In the genomic region with DNA sequence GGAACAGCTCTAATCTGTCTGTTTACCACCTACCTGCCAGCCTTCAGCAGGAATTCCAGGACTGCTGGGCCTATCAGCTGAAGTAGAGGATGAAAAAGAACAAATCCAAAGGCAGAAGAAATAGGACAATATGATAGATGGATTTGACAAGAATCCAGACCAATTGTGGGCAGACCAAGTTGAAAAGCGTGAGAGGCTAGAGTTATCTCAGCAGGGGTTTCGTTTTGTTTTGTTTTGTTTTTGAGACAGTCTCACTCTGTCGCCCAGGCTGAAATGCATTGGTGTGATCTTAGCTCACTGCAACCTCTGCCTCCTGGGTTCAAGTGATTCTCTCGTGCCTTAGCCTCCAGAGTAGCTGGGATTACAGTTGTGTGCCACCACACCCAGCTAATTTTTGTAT, we compare ENCODE assay signal across 18 cellular contexts.
DNase-seq lines count a peak whose midpoint lies in the region; ATAC-seq and TF ChIP-seq lines count a peak whose summit lies in the region.
"Had no signal": no experiment of that assay in that cellular context is flagged by ENCODE, and none has a peak within 500 bp of the region (broad histone marks: within the 10 kb centered on the region; RNA-seq: fewer than 3 reads in every experiment).

No MANE protein-coding gene starts in this region.

- H3K27ac Mint-ChIP-seq in natural killer cell treated with Interleukin-12 subunit alpha and Interleukin-12 subunit beta and Interleukin-15 and Interleukin-18, amount 100 ng/mL, for 72 hours = no peak overlapping the region
- H3K27ac Mint-ChIP-seq in natural killer cell = no peak overlapping the region
- no peak overlapping the region for H3K27ac Mint-ChIP-seq in CD8-positive, alpha-beta T cell
- H3K27ac Mint-ChIP-seq: IgD-negative memory B cell; stimulated activated naive CD8-positive, alpha-beta T cell treated with anti-CD3 and anti-CD28 coated beads, Interleukin-15, Interleukin-2, amounts not matched to agents 100 ng/mL and 50 ng/mL, for 24 hours had no signal

- peaks cover 0 to 2% of the 10 kb centered on the region in 2 donors for H3K27me3 Mint-ChIP-seq in natural killer cell treated with Interleukin-12 subunit alpha and Interleukin-12 subunit beta and Interleukin-15 and Interleukin-18, amount 100 ng/mL, for 72 hours
- peaks cover 0 to 3% of the 10 kb centered on the region in 2 donors for H3K27me3 Mint-ChIP-seq in natural killer cell (ENCODE audit: low read depth in 2 of 2)
- no peaks in the 10 kb centered on the region for H3K27me3 Mint-ChIP-seq in CD8-positive, alpha-beta T cell (ENCODE audit: low read depth)
- H3K27me3 Mint-ChIP-seq: IgD-negative memory B cell; stimulated activated naive CD8-positive, alpha-beta T cell treated with anti-CD3 and anti-CD28 coated beads, Interleukin-15, Interleukin-2, amounts not matched to agents 100 ng/mL and 50 ng/mL, for 24 hours had no signal

- TF ChIP-seq POLR2A in right lobe of liver (IDR thresholded peaks at IDR 0.05) (no peak), uterus (IDR thresholded peaks at IDR 0.05) (no peak)

- H3K4me1 ChIP-seq in right lobe of liver = peaks cover 0 to under 1% (median 0%) of the 10 kb centered on the region in 4 donors
- H3K4me1 ChIP-seq in uterus = no peaks in the 10 kb centered on the region
- H3K4me1 ChIP-seq in CD8-positive, alpha-beta T cell (ENCODE audit: insufficient read depth, low read length) = no peaks in the 10 kb centered on the region

- H3K27me3 ChIP-seq in right lobe of liver (no peaks in the 10 kb centered on the region), uterus (no peaks in the 10 kb centered on the region)
- no peaks in the 10 kb centered on the region for H3K27me3 ChIP-seq in CD8-positive, alpha-beta T cell (ENCODE audit: insufficient read depth, low read length)

- H3K4me1 Mint-ChIP-seq in natural killer cell treated with Interleukin-12 subunit alpha and Interleukin-12 subunit beta and Interleukin-15 and Interleukin-18, amount 100 ng/mL, for 72 hours (ENCODE audit: low read depth in 2 of 2) = peaks cover 0 to 17% of the 10 kb centered on the region in 2 donors
- H3K4me1 Mint-ChIP-seq in natural killer cell = no peaks in the 10 kb centered on the region
- H3K4me1 Mint-ChIP-seq in CD8-positive, alpha-beta T cell (ENCODE audit: low read depth) = peaks cover 7% of the 10 kb centered on the region

- H3K27ac ChIP-seq in right lobe of liver = no peak overlapping the region
- no peak overlapping the region for H3K27ac ChIP-seq in uterus
- no peak overlapping the region for H3K27ac ChIP-seq in CD8-positive, alpha-beta T cell (ENCODE audit: low read depth, low read length)
- H3K27ac ChIP-seq: RWPE1 had no signal

- POLR2A ChIA-PET in CD8-positive, alpha-beta T cell (lab: Charles Lee) = no interaction called here

- H3K9me3 ChIP-seq in right lobe of liver (no peaks in the 10 kb centered on the region), uterus (no peaks in the 10 kb centered on the region)
- no peaks in the 10 kb centered on the region for H3K9me3 ChIP-seq in CD8-positive, alpha-beta T cell (ENCODE audit: low read length)

- no peaks in the 10 kb centered on the region for H3K9me3 Mint-ChIP-seq in natural killer cell treated with Interleukin-12 subunit alpha and Interleukin-12 subunit beta and Interleukin-15 and Interleukin-18, amount 100 ng/mL, for 72 hours
- no peaks in the 10 kb centered on the region for H3K9me3 Mint-ChIP-seq in natural killer cell
- no peaks in the 10 kb centered on the region for H3K9me3 Mint-ChIP-seq in CD8-positive, alpha-beta T cell
- H3K9me3 Mint-ChIP-seq: IgD-negative memory B cell; stimulated activated naive CD8-positive, alpha-beta T cell treated with anti-CD3 and anti-CD28 coated beads, Interleukin-15, Interleukin-2, amounts not matched to agents 100 ng/mL and 50 ng/mL, for 24 hours had no signal

- H3K36me3 ChIP-seq in right lobe of liver (peaks cover 0 to 8% (median 0%) of the 10 kb centered on the region in 4 donors), uterus (no peaks in the 10 kb centered on the region)
- H3K36me3 ChIP-seq in CD8-positive, alpha-beta T cell (ENCODE audit: insufficient read depth, low read length) = no peaks in the 10 kb centered on the region

- H3K4me3 ChIP-seq in right lobe of liver (no peak overlapping the region), uterus (no peak overlapping the region)
- H3K4me3 ChIP-seq in CD8-positive, alpha-beta T cell (ENCODE audit: low read depth, low read length) = no peak overlapping the region

- H3K4me3 Mint-ChIP-seq in natural killer cell treated with Interleukin-12 subunit alpha and Interleukin-12 subunit beta and Interleukin-15 and Interleukin-18, amount 100 ng/mL, for 72 hours = peak overlapping the region; percentile 36
- no peak overlapping the region for H3K4me3 Mint-ChIP-seq in natural killer cell
- H3K4me3 Mint-ChIP-seq in CD8-positive, alpha-beta T cell = no peak overlapping the region
- H3K4me3 Mint-ChIP-seq: stimulated activated naive CD8-positive, alpha-beta T cell treated with anti-CD3 and anti-CD28 coated beads, Interleukin-15, Interleukin-2, amounts not matched to agents 100 ng/mL and 50 ng/mL, for 24 hours had no signal

- DNase-seq in natural killer cell treated with Interleukin-12 subunit alpha and Interleukin-12 subunit beta and Interleukin-15 and Interleukin-18, amount 100 ng/mL, for 72 hours (ENCODE audit: low spot score) = no peak
- DNase-seq in natural killer cell (no peak), NCI-H2227 (lab: John Stamatoyannopoulos, UW; ENCODE audit: unreplicated experiment) (peak; percentile 47), right lobe of liver (no peak), uterus (no peak)
- no peak for DNase-seq in CD8-positive, alpha-beta T cell
- DNase-seq: amniotic stem cell; DMS 273 treated with DMSO at 0.1 percent for 48 hours; foreskin fibroblast; NCI-H1436 treated with DMSO at 0.1 percent for 48 hours; NCI-H526; retina; stimulated activated CD4-positive, alpha-beta T cell treated with anti-CD3 and anti-CD28 coated beads, Interleukin-4, amount 100 ng/mL, for 4 hours had no signal

- CTCF ChIA-PET in CD8-positive, alpha-beta T cell (lab: Charles Lee) = interaction anchor here (1.2 to 2.4 kb wide), 2 partner anchors 9 to 10 kb away, joined by 3 to 7 read pairs; no protein-coding TSS in a partner anchor

- H3K36me3 Mint-ChIP-seq in natural killer cell treated with Interleukin-12 subunit alpha and Interleukin-12 subunit beta and Interleukin-15 and Interleukin-18, amount 100 ng/mL, for 72 hours = no peaks in the 10 kb centered on the region
- H3K36me3 Mint-ChIP-seq in natural killer cell = no peaks in the 10 kb centered on the region
- H3K36me3 Mint-ChIP-seq in CD8-positive, alpha-beta T cell = no peaks in the 10 kb centered on the region
- H3K36me3 Mint-ChIP-seq: IgD-negative memory B cell had no signal

- TF ChIP-seq CTCF in natural killer cell (IDR thresholded peaks at IDR 0.05) (no peak), right lobe of liver (IDR thresholded peaks at IDR 0.05) (no peak), uterus (IDR thresholded peaks at IDR 0.05) (no peak)
- TF ChIP-seq CTCF in CD8-positive, alpha-beta T cell (IDR thresholded peaks at IDR 0.05) = no peak

- 90% methylated on average over 4 of the region's 4 CpGs for WGBS in right lobe of liver (ENCODE audit: insufficient coverage, low coverage, low lambda C conversion rate, missing lambda C conversion rate)

- no peak for ATAC-seq in natural killer cell treated with Interleukin-12 subunit alpha and Interleukin-12 subunit beta and Interleukin-15 and Interleukin-18, amount 100 ng/mL, for 72 hours
- ATAC-seq in natural killer cell (no peak), HG02870 (IDR thresholded peaks at IDR 0.05; ENCODE audit: unreplicated experiment) (peak; percentile 42), right lobe of liver (no peak), GM19328 (IDR thresholded peaks at IDR 0.05; ENCODE audit: unreplicated experiment) (no peak)
- no peak for ATAC-seq in CD8-positive, alpha-beta T cell

- intact Hi-C loops in natural killer cell (cut with micrococcal nuclease) = no loop called here
- intact Hi-C loops in right lobe of liver (cut with DNase I) = no loop called here
- intact Hi-C loops in uterus (cut with DNase I; ENCODE audit: low total_unique reads) = loop anchor here (10.0 kb wide), 1 partner anchor 318 kb away; no protein-coding TSS in a partner anchor
- intact Hi-C loops in CD8-positive, alpha-beta T cell (cut with DNase I, micrococcal nuclease) = no loop called here
